Comparison of ENCODE assay signal across 8 cellular contexts in the genomic region with DNA sequence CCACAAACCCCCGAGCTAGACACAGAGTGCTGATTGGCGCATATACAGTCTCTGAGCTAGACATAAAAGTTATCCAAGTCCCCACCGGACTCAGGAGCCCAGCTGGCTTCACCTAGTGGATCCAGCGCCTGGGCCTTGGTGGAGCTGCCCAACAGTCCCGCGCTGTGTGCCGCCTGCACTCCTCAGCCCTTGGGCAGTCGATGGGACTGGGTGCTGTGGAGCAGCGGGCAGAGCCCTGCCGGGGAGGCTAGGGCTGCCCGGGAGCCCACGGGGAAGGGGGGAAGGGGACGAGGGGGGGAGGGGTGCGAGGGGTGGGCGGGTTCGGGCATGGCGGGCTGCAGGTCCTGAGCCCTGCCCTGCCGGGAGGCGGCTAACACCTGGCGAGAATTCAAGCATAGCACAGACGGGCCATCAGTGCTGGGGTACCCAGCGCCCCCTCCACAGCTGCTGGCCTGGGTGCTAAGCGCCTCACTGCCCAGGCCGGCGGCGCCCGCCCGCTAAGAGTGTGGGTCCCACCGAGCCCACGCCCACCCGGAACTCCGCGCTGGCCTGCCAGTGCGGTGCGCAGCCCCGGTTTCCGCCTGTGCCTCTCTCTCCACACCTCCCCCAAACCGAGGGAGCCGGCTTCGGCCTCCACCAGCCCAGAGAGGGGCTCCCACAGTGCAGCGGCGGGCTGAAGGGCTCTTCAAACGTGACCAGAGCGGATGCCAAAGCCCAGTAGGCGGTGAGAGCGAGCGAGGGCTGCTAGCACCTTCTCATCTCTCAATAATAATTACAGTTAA.
"Had no signal": no experiment of that assay in that cellular context is flagged by ENCODE, and none has a peak within 500 bp of the region (broad histone marks: within the 10 kb centered on the region; RNA-seq: fewer than 3 reads in every experiment).

No MANE protein-coding gene starts in this region.

- H3K4me3 Mint-ChIP-seq: IgD-negative memory B cell had no signal

- H3K36me3 Mint-ChIP-seq: IgD-negative memory B cell had no signal

- DNase-seq: GM23248, GOT3, H7 had no signal

- H3K36me3 ChIP-seq: HAP-1 had no signal

- H3K27ac ChIP-seq: GM23248, HL-60 had no signal

- H3K4me3 ChIP-seq: GM23248, HAP-1 had no signal

- H3K4me1 Mint-ChIP-seq: IgD-negative memory B cell had no signal

- H3K27me3 Mint-ChIP-seq: IgD-negative memory B cell had no signal

- H3K27ac Mint-ChIP-seq: IgD-negative memory B cell had no signal

- ATAC-seq: HCT116, HepG2 had no signal
